29 cellular contexts compared by ENCODE assay signal in the genomic region with DNA sequence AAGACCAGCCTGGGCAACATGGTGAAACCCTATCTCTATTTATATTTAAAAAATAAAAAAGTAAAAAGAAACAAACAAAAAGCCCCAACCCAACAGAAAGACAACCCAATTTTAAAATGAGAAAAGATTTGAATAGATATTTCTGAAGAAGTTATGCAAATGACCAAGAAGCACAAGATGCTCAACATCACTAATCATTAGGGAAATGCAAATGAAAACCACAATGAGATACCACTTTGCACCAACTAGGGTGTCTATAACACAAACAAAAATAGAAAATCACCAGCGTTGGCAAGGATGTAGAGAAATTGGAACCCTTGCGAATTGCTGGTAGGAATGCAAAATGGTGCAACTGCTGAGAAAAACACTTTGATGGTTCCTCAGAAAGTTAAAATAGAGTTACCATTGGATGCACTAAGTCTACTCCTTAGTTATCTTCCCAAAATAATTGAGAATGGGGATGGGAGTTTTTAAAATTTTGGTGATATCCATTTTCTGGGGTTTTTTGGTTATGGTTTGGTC.
"Had no signal": no experiment of that assay in that cellular context is flagged by ENCODE, and none has a peak within 500 bp of the region (broad histone marks: within the 10 kb centered on the region; RNA-seq: fewer than 3 reads in every experiment).

No MANE protein-coding gene starts in this region.

- H3K27ac Mint-ChIP-seq: activated CD4-positive, alpha-beta memory T cell treated with anti-CD3 and anti-CD28 coated beads, Interleukin-2, amount 10 ng/mL, durations not matched to agents 7 days and 5 days; activated CD8-positive, alpha-beta memory T cell treated with anti-CD3 and anti-CD28 coated beads, Interleukin-2, amount 10 ng/mL, durations not matched to agents 7 days and 5 days; activated naive CD4-positive, alpha-beta T cell treated with anti-CD3 and anti-CD28 coated beads, Interleukin-2, amount 10 ng/mL, durations not matched to agents 7 days and 5 days; activated naive CD8-positive, alpha-beta T cell; activated naive CD8-positive, alpha-beta T cell treated with anti-CD3 and anti-CD28 coated beads, Interleukin-2, amount 50 U/mL, for 24 hours; brain had no signal

- DNase-seq: activated CD4-positive, alpha-beta memory T cell treated with anti-CD3 and anti-CD28 coated beads, Interleukin-2, amount 10 ng/mL, durations not matched to agents 7 days and 5 days; activated CD4-positive, alpha-beta T cell treated with anti-CD3 and anti-CD28 coated beads for 1 hour; activated CD4-positive, alpha-beta T cell treated with anti-CD3 and anti-CD28 coated beads for 48 hours; activated CD4-positive, CD25-positive, alpha-beta regulatory T cell; activated CD8-positive, alpha-beta memory T cell treated with anti-CD3 and anti-CD28 coated beads for 24 hours; activated CD8-positive, alpha-beta memory T cell treated with anti-CD3 and anti-CD28 coated beads, Interleukin-2, amount 10 ng/mL, durations not matched to agents 7 days and 5 days; activated CD8-positive, alpha-beta memory T cell treated with anti-CD3 and anti-CD28 coated beads, Interleukin-2, amount 50 U/mL, for 48 hours; activated effector memory CD4-positive, alpha-beta T cell treated with Interleukin-2 at 50 U/mL for 16 hours; activated naive CD4-positive, alpha-beta T cell treated with anti-CD3 and anti-CD28 coated beads, Interleukin-2, amount 10 ng/mL, durations not matched to agents 7 days and 5 days; activated naive CD8-positive, alpha-beta T cell treated with anti-CD3 and anti-CD28 coated beads, Interleukin-2, amount 50 U/mL, for 24 hours; activated T-cell treated with anti-CD3 and anti-CD28 coated beads, Interleukin-2, amount 50 U/mL, for 48 hours; anterior cingulate cortex; caudate nucleus; cerebellar nuclear complex; NCI-H1105; NCI-H1417 treated with DMSO at 0.1 percent for 48 hours; NCI-H187 treated with DMSO at 0.1 percent for 48 hours; NCI-H2081; NCI-H345; NCI-H524 treated with DMSO at 0.1 percent for 48 hours; PC-9; Right ventricle myocardium superior; SW 1271; T-helper 1 cell; T-helper 2 cell; T-helper 9 cell; WERI-Rb-1 had no signal

- H3K27me3 Mint-ChIP-seq: activated CD4-positive, alpha-beta memory T cell treated with anti-CD3 and anti-CD28 coated beads, Interleukin-2, amount 10 ng/mL, durations not matched to agents 7 days and 5 days; activated CD8-positive, alpha-beta memory T cell treated with anti-CD3 and anti-CD28 coated beads, Interleukin-2, amount 10 ng/mL, durations not matched to agents 7 days and 5 days; activated naive CD4-positive, alpha-beta T cell treated with anti-CD3 and anti-CD28 coated beads, Interleukin-2, amount 10 ng/mL, durations not matched to agents 7 days and 5 days; activated naive CD8-positive, alpha-beta T cell; activated naive CD8-positive, alpha-beta T cell treated with anti-CD3 and anti-CD28 coated beads, Interleukin-2, amount 50 U/mL, for 24 hours; brain had no signal

- H3K4me1 Mint-ChIP-seq: brain had no signal

- H3K4me3 ChIP-seq: PC-9 had no signal

- H3K4me3 Mint-ChIP-seq: activated CD4-positive, alpha-beta memory T cell treated with anti-CD3 and anti-CD28 coated beads, Interleukin-2, amount 10 ng/mL, durations not matched to agents 7 days and 5 days; activated CD8-positive, alpha-beta memory T cell treated with anti-CD3 and anti-CD28 coated beads, Interleukin-2, amount 10 ng/mL, durations not matched to agents 7 days and 5 days; activated naive CD4-positive, alpha-beta T cell treated with anti-CD3 and anti-CD28 coated beads, Interleukin-2, amount 10 ng/mL, durations not matched to agents 7 days and 5 days; activated naive CD8-positive, alpha-beta T cell; activated naive CD8-positive, alpha-beta T cell treated with anti-CD3 and anti-CD28 coated beads, Interleukin-2, amount 50 U/mL, for 24 hours; brain had no signal

- H2AFZ ChIP-seq: PC-9 had no signal

- H3K27ac ChIP-seq: PC-9, WERI-Rb-1 had no signal

- H3K9me3 Mint-ChIP-seq: activated CD4-positive, alpha-beta memory T cell treated with anti-CD3 and anti-CD28 coated beads, Interleukin-2, amount 10 ng/mL, durations not matched to agents 7 days and 5 days; activated naive CD4-positive, alpha-beta T cell treated with anti-CD3 and anti-CD28 coated beads, Interleukin-2, amount 10 ng/mL, durations not matched to agents 7 days and 5 days; activated naive CD8-positive, alpha-beta T cell treated with anti-CD3 and anti-CD28 coated beads, Interleukin-2, amount 50 U/mL, for 24 hours; brain had no signal

- H3K4me2 ChIP-seq: PC-9 had no signal

- ATAC-seq: activated CD8-positive, alpha-beta memory T cell treated with anti-CD3 and anti-CD28 coated beads, Interleukin-2, amount 10 ng/mL, durations not matched to agents 7 days and 5 days; activated naive CD8-positive, alpha-beta T cell treated with anti-CD3 and anti-CD28 coated beads, Interleukin-2, amount 50 U/mL, for 24 hours had no signal
